Comparison of ENCODE assay signal across 8 cellular contexts in the genomic region with DNA sequence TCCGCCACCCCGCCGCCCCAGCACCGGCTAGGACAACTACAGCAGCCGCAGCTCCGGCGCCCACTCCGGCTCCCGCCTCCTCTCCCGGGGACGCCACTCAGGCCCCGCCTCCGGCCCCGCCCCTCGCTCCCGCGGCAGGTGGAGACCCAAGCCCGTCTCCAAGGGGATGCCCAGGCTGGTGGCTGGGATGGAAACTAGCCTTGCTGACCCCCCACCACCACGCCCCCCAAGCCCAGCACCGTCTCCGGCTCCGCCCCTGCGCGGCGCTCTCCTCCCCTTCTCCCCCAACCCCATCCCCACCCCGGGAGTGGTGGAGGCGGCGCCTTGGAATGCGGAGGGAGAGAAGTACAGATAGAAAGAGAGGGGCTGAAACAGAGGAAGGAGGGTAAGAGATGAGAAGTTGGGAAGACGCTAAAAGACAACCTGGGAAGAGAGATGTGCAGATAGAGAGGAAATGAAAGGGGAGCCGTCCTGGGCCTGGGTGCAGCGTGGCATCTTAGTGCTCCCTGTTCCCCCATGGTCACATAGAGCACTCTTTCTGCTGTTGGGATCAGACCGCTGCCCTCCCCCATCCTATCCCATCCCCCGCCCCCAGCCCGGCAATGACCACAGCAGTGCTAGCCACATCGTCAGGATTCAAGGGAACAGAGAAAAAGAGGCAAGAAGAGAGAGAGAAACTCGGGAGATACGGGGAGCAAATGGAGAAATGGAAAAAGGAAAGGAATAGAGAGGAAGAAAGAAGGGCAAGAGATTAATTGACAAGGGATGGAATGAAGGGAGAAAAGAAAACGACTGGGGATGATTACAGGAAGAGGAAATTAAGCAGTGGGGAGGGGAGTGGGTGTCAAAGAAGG. TPM values are rescaled to one million over a fixed set of nuclear protein-coding genes. Genes with fewer than 3 reads are reported as not detected.
A peak's percentile ranks its signal among the peaks of the same experiment; 100 is the strongest.
DNase-seq lines count a peak whose midpoint lies in the region; ATAC-seq and TF ChIP-seq lines count a peak whose summit lies in the region.

A gene with protein sequence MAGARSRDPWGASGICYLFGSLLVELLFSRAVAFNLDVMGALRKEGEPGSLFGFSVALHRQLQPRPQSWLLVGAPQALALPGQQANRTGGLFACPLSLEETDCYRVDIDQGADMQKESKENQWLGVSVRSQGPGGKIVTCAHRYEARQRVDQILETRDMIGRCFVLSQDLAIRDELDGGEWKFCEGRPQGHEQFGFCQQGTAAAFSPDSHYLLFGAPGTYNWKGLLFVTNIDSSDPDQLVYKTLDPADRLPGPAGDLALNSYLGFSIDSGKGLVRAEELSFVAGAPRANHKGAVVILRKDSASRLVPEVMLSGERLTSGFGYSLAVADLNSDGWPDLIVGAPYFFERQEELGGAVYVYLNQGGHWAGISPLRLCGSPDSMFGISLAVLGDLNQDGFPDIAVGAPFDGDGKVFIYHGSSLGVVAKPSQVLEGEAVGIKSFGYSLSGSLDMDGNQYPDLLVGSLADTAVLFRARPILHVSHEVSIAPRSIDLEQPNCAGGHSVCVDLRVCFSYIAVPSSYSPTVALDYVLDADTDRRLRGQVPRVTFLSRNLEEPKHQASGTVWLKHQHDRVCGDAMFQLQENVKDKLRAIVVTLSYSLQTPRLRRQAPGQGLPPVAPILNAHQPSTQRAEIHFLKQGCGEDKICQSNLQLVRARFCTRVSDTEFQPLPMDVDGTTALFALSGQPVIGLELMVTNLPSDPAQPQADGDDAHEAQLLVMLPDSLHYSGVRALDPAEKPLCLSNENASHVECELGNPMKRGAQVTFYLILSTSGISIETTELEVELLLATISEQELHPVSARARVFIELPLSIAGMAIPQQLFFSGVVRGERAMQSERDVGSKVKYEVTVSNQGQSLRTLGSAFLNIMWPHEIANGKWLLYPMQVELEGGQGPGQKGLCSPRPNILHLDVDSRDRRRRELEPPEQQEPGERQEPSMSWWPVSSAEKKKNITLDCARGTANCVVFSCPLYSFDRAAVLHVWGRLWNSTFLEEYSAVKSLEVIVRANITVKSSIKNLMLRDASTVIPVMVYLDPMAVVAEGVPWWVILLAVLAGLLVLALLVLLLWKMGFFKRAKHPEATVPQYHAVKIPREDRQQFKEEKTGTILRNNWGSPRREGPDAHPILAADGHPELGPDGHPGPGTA (minus strand): TSS at position 64 of the 854 bp plus-strand sequence. CDS start 222 bp downstream, outside the sequence.

- H3K4me1 ChIP-seq in OCI-LY1 (ENCODE audit: insufficient read depth, low read length, severe bottlenecking) (peaks cover 7% of the 10 kb centered on the region), foreskin keratinocyte (no peaks in the 10 kb centered on the region), neural progenitor cell (peaks cover 29% of the 10 kb centered on the region), thymus (ENCODE audit: control insufficient read depth, insufficient read depth, low read length) (peaks cover 24% of the 10 kb centered on the region)

- H3K9me3 ChIP-seq in OCI-LY1 (ENCODE audit: low read length) (no peaks in the 10 kb centered on the region), neural progenitor cell (ENCODE audit: low read depth) (no peaks in the 10 kb centered on the region), thymus (ENCODE audit: control insufficient read depth) (no peaks in the 10 kb centered on the region)

- DNase-seq in Caki2 (ENCODE audit: low read depth) (peak; percentile 37), foreskin keratinocyte (no peak), neural progenitor cell (ENCODE audit: low spot score) (peak; percentile 97)
- DNase-seq in activated effector memory CD4-positive, alpha-beta T cell treated with anti-CD3 and anti-CD28 coated beads, Interleukin-2, amount 50 U/mL, for 16 hours = peak; percentile 89

- no peaks in the 10 kb centered on the region for H3K9me2 ChIP-seq in OCI-LY1 (ENCODE audit: low read depth, low read length)

- H4K20me1 ChIP-seq in OCI-LY1 (ENCODE audit: insufficient read depth, low read length) (no peaks in the 10 kb centered on the region), neural progenitor cell (ENCODE audit: low read depth) (peaks cover 18% of the 10 kb centered on the region)

- TF ChIP-seq CTCF in OCI-LY1 (IDR thresholded peaks at IDR 0.05; ENCODE audit: low read length) (no peak), foreskin keratinocyte (conservative IDR thresholded peaks at IDR 0.05) (no peak), neural progenitor cell (IDR thresholded peaks at IDR 0.05) (no peak)

- H2AFZ ChIP-seq in OCI-LY1 (ENCODE audit: low read length) (no peak within 1 kb of the TSS), neural progenitor cell (replicated peaks) (peak within 1 kb of the TSS; percentile 86)

- H3K4me2 ChIP-seq in OCI-LY1 (ENCODE audit: low read length) (peak within 1 kb of the TSS; percentile 65), neural progenitor cell (peak within 1 kb of the TSS; percentile 97)

- peak within 1 kb of the TSS; percentile 9 for H3K27ac Mint-ChIP-seq in neural progenitor cell

- peaks cover 12% of the 10 kb centered on the region for H3K27me3 Mint-ChIP-seq in neural progenitor cell (ENCODE audit: insufficient read depth, low read depth)

- H3K27ac ChIP-seq in OCI-LY1 (ENCODE audit: low read depth, low read length, poor library complexity, severe bottlenecking) (no peak within 1 kb of the TSS), foreskin keratinocyte (no peak within 1 kb of the TSS), neural progenitor cell (no peak within 1 kb of the TSS), thymus (ENCODE audit: low read depth) (no peak within 1 kb of the TSS)

- peaks cover 52% of the 10 kb centered on the region for H3K4me1 Mint-ChIP-seq in neural progenitor cell

- ATAC-seq in HG02678 (IDR thresholded peaks at IDR 0.05; ENCODE audit: unreplicated experiment) = peak; percentile 63
- ATAC-seq in foreskin keratinocyte = peak; percentile 62
- no peak for ATAC-seq in GM18870 (IDR thresholded peaks at IDR 0.05; ENCODE audit: unreplicated experiment)

- peaks cover 17% of the 10 kb centered on the region for H3K27me3 ChIP-seq in OCI-LY1 (ENCODE audit: insufficient read depth, low read length)
- peaks cover 78% of the 10 kb centered on the region for H3K27me3 ChIP-seq in foreskin keratinocyte
- peaks cover 31% of the 10 kb centered on the region for H3K27me3 ChIP-seq in neural progenitor cell
- H3K27me3 ChIP-seq in thymus (ENCODE audit: control insufficient read depth, insufficient read depth) = peaks cover 22% of the 10 kb centered on the region

- H3K9ac ChIP-seq in OCI-LY1 (ENCODE audit: low read length) = no peak within 1 kb of the TSS
- peak within 1 kb of the TSS; percentile 48 for H3K9ac ChIP-seq in neural progenitor cell

- peak within 1 kb of the TSS; percentile 98 for H3K4me3 Mint-ChIP-seq in neural progenitor cell

- H3K79me2 ChIP-seq in OCI-LY1 (ENCODE audit: insufficient read depth, low read length) = no peaks in the 10 kb centered on the region
- H3K79me2 ChIP-seq in neural progenitor cell (ENCODE audit: low read depth) = peaks cover 38% of the 10 kb centered on the region

- no peaks in the 10 kb centered on the region for H3F3A ChIP-seq in OCI-LY1 (ENCODE audit: insufficient read depth, low read length)
- H3F3A ChIP-seq in neural progenitor cell (ENCODE audit: low read depth) = peaks cover 14% of the 10 kb centered on the region

- H3K4me3 ChIP-seq in OCI-LY1 (ENCODE audit: low read depth, low read length, poor library complexity, severe bottlenecking) = peak within 1 kb of the TSS; percentile 50
- peak within 1 kb of the TSS; percentile 90 for H3K4me3 ChIP-seq in neural progenitor cell
- peak within 1 kb of the TSS; percentile 56 for H3K4me3 ChIP-seq in thymus (ENCODE audit: low read length)

- H3K36me3 Mint-ChIP-seq in neural progenitor cell = peaks cover 1% of the 10 kb centered on the region

- 2% methylated on average over 39 of the region's 39 CpGs for WGBS in thymus

- H3K36me3 ChIP-seq in OCI-LY1 (ENCODE audit: insufficient read depth, low read length) (no peaks in the 10 kb centered on the region), neural progenitor cell (no peaks in the 10 kb centered on the region), thymus (ENCODE audit: control insufficient read depth, insufficient read depth) (no peaks in the 10 kb centered on the region)

- in situ Hi-C loops in Caki2 (cut with HindIII; ENCODE audit: low pct_unique_long_range_greater_than_20kb, low sequenced_read_pairs) = no loop called here

- no peaks in the 10 kb centered on the region for H3K9me3 Mint-ChIP-seq in neural progenitor cell

RNA-seq across cellular contexts. Expression of the gene that starts here (rescaled TPM):
- 1.3 and 10.7 TPM in 2 replicates for total RNA-seq in Caki2 (2014; rRNA removed; shearing (Covaris generic); ENCODE audit: low replicate concordance)
- total RNA-seq in foreskin keratinocyte (0.42 and 0.44 TPM in 2 replicates), neural progenitor cell (ENCODE audit: low replicate concordance) (43.4 and 75.2 TPM in 2 replicates)
- polyA plus RNA-seq in foreskin keratinocyte (0.22 and 0.32 TPM in 2 replicates), thymus (18.7 TPM)

Comparison
In these comparisons a context has a peak if more than half of its experiments do, and no peak if none do; other contexts are left out.
1. RNA of the gene that starts here (polyA plus RNA-seq): 18.7 TPM in thymus (single experiment); 0.22 to 0.32 TPM in foreskin keratinocyte; every median in the first group is over 10 times any median in the second.
2. Peak in ATAC-seq in foreskin keratinocyte; RNA of the gene not detected or under 1 TPM.
3. DNase-seq: peak in Caki2 (single experiment), activated effector memory CD4-positive, alpha-beta T cell treated with anti-CD3 and anti-CD28 coated beads, Interleukin-2, amount 50 U/mL, for 16 hours (single experiment) and neural progenitor cell (single experiment); none in foreskin keratinocyte (0 of 2).
4. Peak in every context shown above with its lines, with median percentiles within 50 percentile points of each other: H3K4me3 ChIP-seq.